11 cellular contexts compared by ENCODE assay signal in genomic region chr6:36358235-36358915, GRCh38. TPM values are rescaled to one million over a fixed set of nuclear protein-coding genes. Genes with fewer than 3 reads are reported as not detected.
A peak's percentile ranks its signal among the peaks of the same experiment; 100 is the strongest.
DNase-seq lines count a peak whose midpoint lies in the region; TF ChIP-seq lines count a peak whose summit lies in the region.
"Had no signal": no experiment of that assay in that cellular context is flagged by ENCODE, and none has a peak within 500 bp of the region (broad histone marks: within the 10 kb centered on the region; RNA-seq: fewer than 3 reads in every experiment).

No MANE protein-coding gene starts in this region.

- no peak for TF ChIP-seq POLR2A in suprapubic skin (IDR thresholded peaks at IDR 0.05)

- 72 to 78% methylated on average over 4 of the region's 4 CpGs for WGBS in GM23248 (ENCODE audit: low coverage in 1 of 2, low lambda C conversion rate in 2 of 2, missing lambda C conversion rate in 2 of 2), 2 experiments
- WGBS in suprapubic skin = 52% methylated on average over 4 of the region's 4 CpGs

- H3K79me2 ChIP-seq in GM23248 (ENCODE audit: insufficient read depth) = no peaks in the 10 kb centered on the region

- H3K4me3 Mint-ChIP-seq in activated naive CD4-positive, alpha-beta T cell treated with anti-CD3 and anti-CD28 coated beads, Interleukin-2, amount 10 ng/mL, durations not matched to agents 7 days and 5 days = no peak overlapping the region
- H3K4me3 Mint-ChIP-seq: endodermal cell had no signal

- no peaks in the 10 kb centered on the region for H3K36me3 ChIP-seq in GM23248 (ENCODE audit: low read depth)
- H3K36me3 ChIP-seq in suprapubic skin = no peaks in the 10 kb centered on the region

- H4K20me1 ChIP-seq in GM23248 (ENCODE audit: insufficient read depth) = no peaks in the 10 kb centered on the region

- H3K4me3 ChIP-seq in GM23248 (no peak overlapping the region), suprapubic skin (no peak overlapping the region)

- no peak overlapping the region for H3K9ac ChIP-seq in GM23248

- H3K4me1 ChIP-seq in GM23248 (ENCODE audit: insufficient read depth) (peaks cover 8% of the 10 kb centered on the region), suprapubic skin (peaks cover 12% of the 10 kb centered on the region)

- TF ChIP-seq EP300 in suprapubic skin (IDR thresholded peaks at IDR 0.05) = no peak

- peak overlapping the region; percentile 26; the same call in 1 of the 2 replicates for H2AFZ ChIP-seq in GM23248

- H3K27me3 ChIP-seq in GM23248 (replicated peaks; ENCODE audit: insufficient read depth) (no peaks in the 10 kb centered on the region), layer of hippocampus (ENCODE audit: control insufficient read depth, insufficient read depth, low read length) (no peaks in the 10 kb centered on the region), suprapubic skin (no peaks in the 10 kb centered on the region)

- H3K27ac Mint-ChIP-seq in activated naive CD4-positive, alpha-beta T cell treated with anti-CD3 and anti-CD28 coated beads, Interleukin-2, amount 10 ng/mL, durations not matched to agents 7 days and 5 days = no peak overlapping the region
- H3K27ac Mint-ChIP-seq: endodermal cell, IgD-negative memory B cell had no signal

- no peak overlapping the region for H3K4me2 ChIP-seq in GM23248 (ENCODE audit: unreplicated experiment)

- H3K27ac ChIP-seq in GM23248 = no peak overlapping the region
- H3K27ac ChIP-seq in angular gyrus (ENCODE audit: low read depth, low read length) = peak overlapping the region; percentile 77
- peak overlapping the region; percentile 90 for H3K27ac ChIP-seq in layer of hippocampus (ENCODE audit: low read depth, low read length)
- H3K27ac ChIP-seq in suprapubic skin = peak overlapping the region; percentile 7

- in situ Hi-C loops in GM23248 (cut with MboI) = no loop called here

- DNase-seq in GM23248 (no peak), suprapubic skin (ENCODE audit: low spot score in 2 of 2) (no peak), T-helper 1 cell (no peak), SW 1271 (lab: John Stamatoyannopoulos, UW) (no peak)
- DNase-seq in activated naive CD4-positive, alpha-beta T cell treated with anti-CD3 and anti-CD28 coated beads, Interleukin-2, amount 10 ng/mL, durations not matched to agents 7 days and 5 days = no peak
- no peak for DNase-seq in stimulated activated naive CD4-positive, alpha-beta T cell (lab: John Stamatoyannopoulos, UW)
- DNase-seq: H7 had no signal

- peaks cover 36% of the 10 kb centered on the region for H3K27me3 Mint-ChIP-seq in activated naive CD4-positive, alpha-beta T cell treated with anti-CD3 and anti-CD28 coated beads, Interleukin-2, amount 10 ng/mL, durations not matched to agents 7 days and 5 days

- H3K9me3 Mint-ChIP-seq in activated naive CD4-positive, alpha-beta T cell treated with anti-CD3 and anti-CD28 coated beads, Interleukin-2, amount 10 ng/mL, durations not matched to agents 7 days and 5 days = no peaks in the 10 kb centered on the region
- H3K9me3 Mint-ChIP-seq: endodermal cell, IgD-negative memory B cell had no signal

- H3K9me2 ChIP-seq in GM23248 (ENCODE audit: insufficient read depth) = no peaks in the 10 kb centered on the region

- H3K9me3 ChIP-seq in GM23248 (ENCODE audit: low read depth) (no peaks in the 10 kb centered on the region), suprapubic skin (no peaks in the 10 kb centered on the region)

- TF ChIP-seq CTCF in suprapubic skin (IDR thresholded peaks at IDR 0.05) = no peak

- H3K36me3 Mint-ChIP-seq in activated naive CD4-positive, alpha-beta T cell treated with anti-CD3 and anti-CD28 coated beads, Interleukin-2, amount 10 ng/mL, durations not matched to agents 7 days and 5 days = no peaks in the 10 kb centered on the region
- H3K36me3 Mint-ChIP-seq: IgD-negative memory B cell had no signal

- CTCF ChIA-PET in activated naive CD4-positive, alpha-beta T cell treated with anti-CD3 and anti-CD28 coated beads, Interleukin-2, amount 10 ng/mL, durations not matched to agents 7 days and 5 days (lab: Charles Lee) = interaction anchor here (0.6 to 6.6 kb wide), 9 partner anchors 10 to 331 kb away, joined by 3 to 42 read pairs (median 5); partner anchors contain the start of gene MAPK14

- H3K4me1 Mint-ChIP-seq in activated naive CD4-positive, alpha-beta T cell treated with anti-CD3 and anti-CD28 coated beads, Interleukin-2, amount 10 ng/mL, durations not matched to agents 7 days and 5 days = peaks cover 21% of the 10 kb centered on the region
- H3K4me1 Mint-ChIP-seq: endodermal cell had no signal

- no peaks in the 10 kb centered on the region for H3F3A ChIP-seq in GM23248 (ENCODE audit: insufficient read depth)

RNA-seq across cellular contexts. Expression of gene BNIP5, which starts 21.7 kb away (rescaled TPM):
- total RNA-seq in GM23248 (2014; rRNA removed; shearing (Covaris generic)) = not detected in 2 replicates
- not detected in 2 replicates for polyA plus RNA-seq in GM23248 (2016; fragmentation: Nextera tagmentation; extraction: Ambion mirVana)
- total RNA-seq in suprapubic skin = under 1 TPM in 1 of 4 donors, not detected in 3; 0.11 TPM
- total RNA-seq: endodermal cell, H7 had no signal
- polyA plus RNA-seq: IgD-negative memory B cell had no signal

RNA-seq across cellular contexts. Expression of gene ETV7, which starts 29.1 kb away (rescaled TPM):
- 0.32 TPM in 1 of 2 replicates, not detected in the other for total RNA-seq in GM23248 (2014; rRNA removed; shearing (Covaris generic))
- 0.70 and 0.99 TPM in 2 replicates for polyA plus RNA-seq in GM23248 (2016; fragmentation: Nextera tagmentation; extraction: Ambion mirVana)
- 10 to 100 TPM in 2 of 4 donors, 1 to 10 TPM in 2; 5.9 to 13.0 (median 9.5) TPM for total RNA-seq in suprapubic skin
